1 cellular context compared by ENCODE assay signal in genomic region chr10:28250782-28251181, GRCh38.
TF ChIP-seq lines count a peak whose summit lies in the region.

No MANE protein-coding gene starts in this region.

TF ChIP-seq in GM23338, 12 proteins besides CTCF, POLR2A, EP300 and RAD21 (continued from another document):
- TF ChIP-seq ZNF462 (CRISPR knock-in tag; IDR thresholded peaks at IDR 0.05): no peak
- no peak for TF ChIP-seq ZNF331 (CRISPR knock-in tag; IDR thresholded peaks at IDR 0.05; ENCODE audit: low read depth)
- TF ChIP-seq CREB1 (CRISPR knock-in tag; IDR thresholded peaks at IDR 0.05; ENCODE audit: low read depth): no peak
- no peak for TF ChIP-seq ZNF114 (CRISPR knock-in tag; IDR thresholded peaks at IDR 0.05)
